In the genomic region with DNA sequence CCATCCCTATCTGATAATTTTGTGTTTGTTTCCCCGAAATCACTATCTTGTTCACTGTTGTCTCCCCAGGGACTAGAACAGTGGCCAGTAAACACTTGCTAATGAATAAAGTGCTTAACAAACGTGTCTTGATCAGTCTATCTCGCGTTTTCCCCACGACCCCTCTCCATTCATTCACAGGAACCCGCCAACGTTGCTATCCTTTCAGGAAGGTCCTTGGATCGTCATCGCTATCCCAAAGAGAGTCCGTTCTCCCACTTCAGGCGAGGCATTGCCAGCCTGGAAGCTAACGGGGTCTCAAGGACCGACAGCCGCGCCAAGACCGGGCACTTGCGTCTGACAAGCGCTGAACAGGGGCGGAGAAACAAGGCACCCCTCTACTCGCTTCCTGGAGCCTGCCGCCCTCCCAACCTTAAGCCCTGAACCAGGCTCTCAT, we compare ENCODE assay signal across 8 cellular contexts. TPM values are rescaled to one million over a fixed set of nuclear protein-coding genes. Genes with fewer than 3 reads are reported as not detected.
A peak's percentile ranks its signal among the peaks of the same experiment; 100 is the strongest.
DNase-seq lines count a peak whose midpoint lies in the region; ATAC-seq and TF ChIP-seq lines count a peak whose summit lies in the region.

No MANE protein-coding gene starts in this region.

- H2AFZ ChIP-seq in PC-3 (ENCODE audit: low read length), result peak overlapping the region; percentile 90

- no peak for TF ChIP-seq CTCF in C4-2B (conservative IDR thresholded peaks at IDR 0.05)
- TF ChIP-seq CTCF in PC-3 (conservative IDR thresholded peaks at IDR 0.05; ENCODE audit: low read depth, low read length), result no peak
- TF ChIP-seq CTCF in left ventricle myocardium inferior (IDR thresholded peaks at IDR 0.05; ENCODE audit: borderline replicate concordance), result no peak

- peaks cover 88% of the 10 kb centered on the region for H3K79me2 ChIP-seq in PC-3 (ENCODE audit: low read length)

- H4K20me1 ChIP-seq in PC-3 (ENCODE audit: low read length), result no peaks in the 10 kb centered on the region

- H3K9ac ChIP-seq in PC-3 (ENCODE audit: low read length), result peak overlapping the region; percentile 90

- H3F3A ChIP-seq in PC-3 (ENCODE audit: low read length, unreplicated experiment), result no peaks in the 10 kb centered on the region

- ATAC-seq in GM21737 (IDR thresholded peaks at IDR 0.05; ENCODE audit: unreplicated experiment) (peak; percentile 6), PC-3 (peak; percentile 20), HG02970 (IDR thresholded peaks at IDR 0.05; ENCODE audit: low FRiP score, unreplicated experiment) (no peak)
- peak; percentile 1 for ATAC-seq in stimulated activated naive CD8-positive, alpha-beta T cell treated with anti-CD3 and anti-CD28 coated beads, Interleukin-15, Interleukin-2, amounts not matched to agents 100 U/mL and 50 U/mL, for 24 hours

- DNase-seq in PC-3, result no peak
- no peak for DNase-seq in left ventricle myocardium inferior
- no peak for DNase-seq in stimulated activated naive CD8-positive, alpha-beta T cell treated with anti-CD3 and anti-CD28 coated beads, Interleukin-15, Interleukin-2, amounts not matched to agents 100 U/mL and 50 U/mL, for 24 hours
- no peak for DNase-seq in DMS153 treated with DMSO at 0.1 percent for 48 hours (lab: John Stamatoyannopoulos, UW; ENCODE audit: unreplicated experiment)
- no peak for DNase-seq in EL

- CTCF ChIA-PET in PC-3 (lab: Charles Lee), result interaction anchor here (1.0 to 1.9 kb wide), 2 partner anchors 29 to 251 kb away, joined by 3 to 6 read pairs; no protein-coding TSS in a partner anchor

- peak overlapping the region; percentile 98 for H3K4me3 ChIP-seq in PC-3 (ENCODE audit: low read length)
- peak overlapping the region; percentile 97 for H3K4me3 ChIP-seq in left ventricle myocardium inferior

- H3K36me3 ChIP-seq in PC-3 (ENCODE audit: low read depth, low read length) (no peaks in the 10 kb centered on the region; the same call in 1 of the 2 replicates), left ventricle myocardium inferior (peaks cover 12% of the 10 kb centered on the region)

- TSS peak; percentile 62 for BruUV-seq in PC-3 (replicated peaks; lab: Mats Ljungman, UMichigan)

- no peaks in the 10 kb centered on the region for H3K9me2 ChIP-seq in PC-3 (replicated peaks; ENCODE audit: low read length)

- intact Hi-C loops in PC-3 (cut with micrococcal nuclease) (no loop called here), left ventricle myocardium inferior (cut with micrococcal nuclease) (no loop called here)

- no peaks in the 10 kb centered on the region for H3K27me3 ChIP-seq in PC-3 (ENCODE audit: low read length)
- no peaks in the 10 kb centered on the region for H3K27me3 ChIP-seq in left ventricle myocardium inferior (ENCODE audit: low read depth)

- H3K4me1 ChIP-seq in PC-3 (ENCODE audit: insufficient read depth, low read length) (peaks cover 22% of the 10 kb centered on the region), left ventricle myocardium inferior (peaks cover 67% of the 10 kb centered on the region)

- H3K9me3 ChIP-seq in PC-3 (ENCODE audit: low read length) (no peaks in the 10 kb centered on the region), left ventricle myocardium inferior (replicated peaks) (no peaks in the 10 kb centered on the region)

- POLR2A ChIA-PET in PC-3 (lab: Charles Lee; ENCODE audit: unreplicated experiment), result interaction anchor here (0.6 kb wide), 1 partner anchor 262 kb away, joined by 22 read pairs; no protein-coding TSS in a partner anchor

- H3K27ac ChIP-seq in C4-2B (peak overlapping the region; percentile 96), PC-3 (ENCODE audit: low read length) (peak overlapping the region; percentile 24; the same call in 1 of the 2 replicates), left ventricle myocardium inferior (replicated peaks) (peak overlapping the region; percentile 88)

- peak overlapping the region; percentile 96 for H3K4me2 ChIP-seq in PC-3 (ENCODE audit: low read length)

RNA-seq across cellular contexts. Expression of gene LINS1, which starts 0.3 kb away (rescaled TPM):
- total RNA-seq in PC-3 (2014; rRNA removed), result 8.5 and 12.0 TPM in 2 replicates
- total RNA-seq in left ventricle myocardium inferior, result 9.3 TPM

RNA-seq across cellular contexts. Expression of gene ASB7, which starts 0.7 kb away (rescaled TPM):
- total RNA-seq in PC-3 (2014; rRNA removed), result 7.8 and 9.6 TPM in 2 replicates
- 4.6 TPM for total RNA-seq in left ventricle myocardium inferior

Comparison
In these comparisons a context has a peak if more than half of its experiments do, and no peak if none do; other contexts are left out.
1. H3K27ac ChIP-seq: peak in every context shown above with its lines; median percentile 96 in C4-2B; 88 in left ventricle myocardium inferior; 24 in PC-3.